Comparison of ENCODE assay signal across 28 cellular contexts in genomic region chr22:25161017-25161915, GRCh38. TPM values are rescaled to one million over a fixed set of nuclear protein-coding genes. Genes with fewer than 3 reads are reported as not detected.
DNase-seq lines count a peak whose midpoint lies in the region; ATAC-seq, FAIRE-seq and TF ChIP-seq lines count a peak whose summit lies in the region.
"Had no signal": no experiment of that assay in that cellular context is flagged by ENCODE, and none has a peak within 500 bp of the region (broad histone marks: within the 10 kb centered on the region; RNA-seq: fewer than 3 reads in every experiment).

No MANE protein-coding gene starts in this region.

- no peaks in the 10 kb centered on the region for H3K27me3 Mint-ChIP-seq in activated T-cell treated with anti-CD3 and anti-CD28 coated beads, Interleukin-2, amount 50 U/mL, for 4 hours (ENCODE audit: low read depth)
- no peaks in the 10 kb centered on the region for H3K27me3 Mint-ChIP-seq in activated T-helper 17 cell treated with anti-CD3 and anti-CD28 coated beads, Interleukin-2, amount 50 U/mL, for 72 hours
- peaks cover 2% of the 10 kb centered on the region for H3K27me3 Mint-ChIP-seq in neural progenitor cell (ENCODE audit: insufficient read depth, low read depth)
- H3K27me3 Mint-ChIP-seq: activated CD8-positive, alpha-beta memory T cell treated with anti-CD3 and anti-CD28 coated beads, Interleukin-2, amount 10 ng/mL, durations not matched to agents 7 days and 5 days; brain had no signal

- H3K4me3 Mint-ChIP-seq in activated T-cell treated with anti-CD3 and anti-CD28 coated beads, Interleukin-2, amount 50 U/mL, for 4 hours, result no peak overlapping the region
- H3K4me3 Mint-ChIP-seq in activated T-helper 17 cell treated with anti-CD3 and anti-CD28 coated beads, Interleukin-2, amount 50 U/mL, for 72 hours, result no peak overlapping the region
- H3K4me3 Mint-ChIP-seq in neural progenitor cell, result no peak overlapping the region
- H3K4me3 Mint-ChIP-seq: activated CD8-positive, alpha-beta memory T cell treated with anti-CD3 and anti-CD28 coated beads, Interleukin-2, amount 10 ng/mL, durations not matched to agents 7 days and 5 days; brain; CD8-positive, alpha-beta memory T cell; HFFc6 had no signal

- no peak for ATAC-seq in activated T-cell treated with anti-CD3 and anti-CD28 coated beads, Interleukin-2, amount 50 U/mL, for 4 hours
- peak; percentile 28 for ATAC-seq in activated T-helper 17 cell treated with anti-CD3 and anti-CD28 coated beads, Interleukin-2, amount 50 U/mL, for 72 hours (replicated peaks)
- ATAC-seq in stimulated activated naive CD8-positive, alpha-beta T cell treated with anti-CD3 and anti-CD28 coated beads, Interleukin-15, Interleukin-2, amounts not matched to agents 100 U/mL and 50 U/mL, for 24 hours, result peak; percentile 84
- no peak for ATAC-seq in pancreas
- ATAC-seq: activated CD8-positive, alpha-beta memory T cell treated with anti-CD3 and anti-CD28 coated beads, Interleukin-2, amount 10 ng/mL, durations not matched to agents 7 days and 5 days; heart left ventricle; right cardiac atrium had no signal

- no peaks in the 10 kb centered on the region for H3K27me3 ChIP-seq in neural progenitor cell
- no peaks in the 10 kb centered on the region for H3K27me3 ChIP-seq in pancreas
- H3K27me3 ChIP-seq: BE2C, colonic mucosa, heart left ventricle, SJCRH30 had no signal

- H3K4me2 ChIP-seq in neural progenitor cell, result no peak overlapping the region

- H3K27ac ChIP-seq in neural progenitor cell, result no peak overlapping the region
- no peak overlapping the region for H3K27ac ChIP-seq in pancreas
- H3K27ac ChIP-seq: colonic mucosa, epithelial cell of prostate, heart left ventricle, SJCRH30 had no signal

- H3K27ac Mint-ChIP-seq in activated T-helper 17 cell treated with anti-CD3 and anti-CD28 coated beads, Interleukin-2, amount 50 U/mL, for 72 hours, result peak overlapping the region; percentile 75
- peak overlapping the region; percentile 53 for H3K27ac Mint-ChIP-seq in neural progenitor cell
- H3K27ac Mint-ChIP-seq: activated CD8-positive, alpha-beta memory T cell treated with anti-CD3 and anti-CD28 coated beads, Interleukin-2, amount 10 ng/mL, durations not matched to agents 7 days and 5 days; HFFc6 had no signal

- 85 to 88% methylated on average over 14 of the region's 14 CpGs for WGBS in pancreas, 2 donors

- DNase-seq in activated T-cell treated with anti-CD3 and anti-CD28 coated beads, Interleukin-2, amount 50 U/mL, for 48 hours, result peak; percentile 25 to 29
- no peak for DNase-seq in activated T-cell treated with anti-CD3 and anti-CD28 coated beads, Interleukin-2, amount 50 U/mL, for 4 hours
- DNase-seq in neural progenitor cell (ENCODE audit: low spot score) (no peak), GM19238 (ENCODE audit: insufficient read length, low spot score) (no peak), NCI-H1105 (lab: John Stamatoyannopoulos, UW) (no peak), pancreas (no peak)
- DNase-seq in stimulated activated naive CD8-positive, alpha-beta T cell treated with anti-CD3 and anti-CD28 coated beads, Interleukin-15, Interleukin-2, amounts not matched to agents 100 U/mL and 50 U/mL, for 24 hours, result peak; percentile 15
- DNase-seq: activated CD4-positive, alpha-beta T cell treated with anti-CD3 and anti-CD28 coated beads for 1 hour; activated CD8-positive, alpha-beta memory T cell treated with anti-CD3 and anti-CD28 coated beads, Interleukin-2, amount 10 ng/mL, durations not matched to agents 7 days and 5 days; BE2C; CD8-positive, alpha-beta memory T cell; colonic mucosa; effector CD8-positive, alpha-beta T cell; heart left ventricle; HFFc6; kidney glomerular epithelial cell; mucosa of descending colon; NCI-H1436 treated with DMSO at 0.1 percent for 48 hours; NCI-H446; NCI-H774; right cardiac atrium; trophoblast cell had no signal

- intact Hi-C loops in pancreas (cut with DNase I), result no loop called here

- no peaks in the 10 kb centered on the region for H3K9me3 Mint-ChIP-seq in activated T-cell treated with anti-CD3 and anti-CD28 coated beads, Interleukin-2, amount 50 U/mL, for 4 hours
- H3K9me3 Mint-ChIP-seq in activated T-helper 17 cell treated with anti-CD3 and anti-CD28 coated beads, Interleukin-2, amount 50 U/mL, for 72 hours, result no peaks in the 10 kb centered on the region
- no peaks in the 10 kb centered on the region for H3K9me3 Mint-ChIP-seq in neural progenitor cell
- H3K9me3 Mint-ChIP-seq: brain; CD8-positive, alpha-beta memory T cell had no signal

- no peak overlapping the region for H2AFZ ChIP-seq in neural progenitor cell (replicated peaks)

- H3K4me3 ChIP-seq in neural progenitor cell, result no peak overlapping the region
- H3K4me3 ChIP-seq in pancreas, result no peak overlapping the region
- H3K4me3 ChIP-seq: colonic mucosa, heart left ventricle, lung, mucosa of descending colon, SJCRH30 had no signal

- no peaks in the 10 kb centered on the region for H3K36me3 Mint-ChIP-seq in activated T-cell treated with anti-CD3 and anti-CD28 coated beads, Interleukin-2, amount 50 U/mL, for 4 hours (ENCODE audit: insufficient read depth)
- H3K36me3 Mint-ChIP-seq in activated T-helper 17 cell treated with anti-CD3 and anti-CD28 coated beads, Interleukin-2, amount 50 U/mL, for 72 hours (ENCODE audit: low read depth), result no peaks in the 10 kb centered on the region
- H3K36me3 Mint-ChIP-seq in neural progenitor cell, result no peaks in the 10 kb centered on the region
- H3K36me3 Mint-ChIP-seq: activated CD8-positive, alpha-beta memory T cell treated with anti-CD3 and anti-CD28 coated beads, Interleukin-2, amount 10 ng/mL, durations not matched to agents 7 days and 5 days; brain had no signal

- peaks cover 2% of the 10 kb centered on the region for H3K4me1 Mint-ChIP-seq in activated T-cell treated with anti-CD3 and anti-CD28 coated beads, Interleukin-2, amount 50 U/mL, for 4 hours (ENCODE audit: low read depth)
- H3K4me1 Mint-ChIP-seq in activated T-helper 17 cell treated with anti-CD3 and anti-CD28 coated beads, Interleukin-2, amount 50 U/mL, for 72 hours, result no peaks in the 10 kb centered on the region
- peaks cover 4% of the 10 kb centered on the region for H3K4me1 Mint-ChIP-seq in neural progenitor cell

- no peak for FAIRE-seq in pancreas (lab: Jason Lieb, UNC)

- H3K9me3 ChIP-seq in neural progenitor cell (ENCODE audit: low read depth) (no peaks in the 10 kb centered on the region), pancreas (no peaks in the 10 kb centered on the region)
- H3K9me3 ChIP-seq: BE2C, colonic mucosa, heart left ventricle, mucosa of descending colon, SJCRH30 had no signal

- TF ChIP-seq CTCF in neural progenitor cell (IDR thresholded peaks at IDR 0.05) (no peak), pancreas (IDR thresholded peaks at IDR 0.05) (no peak)

- no peaks in the 10 kb centered on the region for H3K79me2 ChIP-seq in neural progenitor cell (ENCODE audit: low read depth)

- H3K4me1 ChIP-seq in neural progenitor cell (no peaks in the 10 kb centered on the region), pancreas (no peaks in the 10 kb centered on the region)
- H3K4me1 ChIP-seq: BE2C, colonic mucosa had no signal

- H3K36me3 ChIP-seq in neural progenitor cell (no peaks in the 10 kb centered on the region), pancreas (no peaks in the 10 kb centered on the region)
- H3K36me3 ChIP-seq: BE2C, colonic mucosa, heart left ventricle had no signal

- H3K9ac ChIP-seq in neural progenitor cell, result no peak overlapping the region

- peaks cover 43% of the 10 kb centered on the region for H4K20me1 ChIP-seq in neural progenitor cell (ENCODE audit: low read depth)

- H3F3A ChIP-seq in neural progenitor cell (ENCODE audit: low read depth), result no peaks in the 10 kb centered on the region

RNA-seq across cellular contexts. Expression of gene CRYBB3, which starts 38.4 kb away (rescaled TPM):
- total RNA-seq in activated T-cell treated with anti-CD3 and anti-CD28 coated beads, Interleukin-2, amount 50 U/mL, for 4 hours, result under 1 TPM in 1 of 3 donors, not detected in 2; 0.38 TPM
- total RNA-seq in activated T-helper 17 cell treated with anti-CD3 and anti-CD28 coated beads, Interleukin-2, amount 50 U/mL, for 72 hours, result not detected
- total RNA-seq in neural progenitor cell (ENCODE audit: low replicate concordance), result 0.19 TPM in 1 of 2 replicates, not detected in the other
- total RNA-seq in pancreas, result under 1 TPM in 4 of 6 donors, not detected in 2; 0.26 to 0.38 (median 0.31) TPM
- polyA plus RNA-seq in pancreas, result 1 to 10 TPM in 1 of 2 donors, under 1 TPM in 1; 0.72 to 1.6 TPM
- total RNA-seq: HFFc6, lung, right cardiac atrium, SJCRH30 had no signal
- polyA plus RNA-seq: CD8-positive, alpha-beta memory T cell; heart left ventricle; neural cell had no signal

RNA-seq across cellular contexts. Expression of gene CRYBB2, which starts 58.2 kb away (rescaled TPM):
- total RNA-seq in activated T-cell treated with anti-CD3 and anti-CD28 coated beads, Interleukin-2, amount 50 U/mL, for 4 hours, result under 1 TPM in 1 of 3 donors, not detected in 2; 0.58 TPM
- total RNA-seq in activated T-helper 17 cell treated with anti-CD3 and anti-CD28 coated beads, Interleukin-2, amount 50 U/mL, for 72 hours, result under 1 TPM in 1 of 2 donors, not detected in 1; 0.77 TPM
- total RNA-seq in neural progenitor cell (ENCODE audit: low replicate concordance) (0.65 TPM in 1 of 2 replicates, not detected in the other), pancreas (under 1 TPM in 1 of 6 donors, not detected in 5; 0.28 TPM)
- 1 to 10 TPM in 1 of 2 donors, under 1 TPM in 1; 0.49 to 1.5 TPM for polyA plus RNA-seq in pancreas
- total RNA-seq: activated CD8-positive, alpha-beta memory T cell treated with anti-CD3 and anti-CD28 coated beads, Interleukin-2, amount 10 ng/mL, durations not matched to agents 7 days and 5 days; CD8-positive, alpha-beta memory T cell; colonic mucosa; heart left ventricle; right cardiac atrium had no signal
- polyA plus RNA-seq: CD8-positive, alpha-beta memory T cell; heart left ventricle; neural cell; right cardiac atrium had no signal

Comparison
In these comparisons a context has a peak if more than half of its experiments do, and no peak if none do; other contexts are left out.
1. DNase-seq: peak in activated T-cell treated with anti-CD3 and anti-CD28 coated beads, Interleukin-2, amount 50 U/mL, for 48 hours (2 of 2) and stimulated activated naive CD8-positive, alpha-beta T cell treated with anti-CD3 and anti-CD28 coated beads, Interleukin-15, Interleukin-2, amounts not matched to agents 100 U/mL and 50 U/mL, for 24 hours (single experiment); none in activated T-cell treated with anti-CD3 and anti-CD28 coated beads, Interleukin-2, amount 50 U/mL, for 4 hours (single experiment), neural progenitor cell (single experiment), GM19238 (single experiment), NCI-H1105 (single experiment) and pancreas (0 of 6).
2. ATAC-seq: peak in activated T-helper 17 cell treated with anti-CD3 and anti-CD28 coated beads, Interleukin-2, amount 50 U/mL, for 72 hours (single experiment) and stimulated activated naive CD8-positive, alpha-beta T cell treated with anti-CD3 and anti-CD28 coated beads, Interleukin-15, Interleukin-2, amounts not matched to agents 100 U/mL and 50 U/mL, for 24 hours (single experiment); none in activated T-cell treated with anti-CD3 and anti-CD28 coated beads, Interleukin-2, amount 50 U/mL, for 4 hours (0 of 2) and pancreas (0 of 4).